19 cellular contexts compared by ENCODE assay signal in genomic region chr2:145654156-145654555, GRCh38.
"Had no signal": no experiment of that assay in that cellular context is flagged by ENCODE, and none has a peak within 500 bp of the region (broad histone marks: within the 10 kb centered on the region; RNA-seq: fewer than 3 reads in every experiment).

No MANE protein-coding gene starts in this region.

- H3K27ac ChIP-seq: lower lobe of right lung, pancreas, psoas muscle, right atrium auricular region, thyroid gland, upper lobe of right lung, WERI-Rb-1 had no signal

- H3K27me3 ChIP-seq: pancreas, right atrium auricular region, thyroid gland, upper lobe of right lung had no signal

- H3K9me3 ChIP-seq: lower lobe of right lung, pancreas, psoas muscle, right atrium auricular region, thyroid gland, upper lobe of right lung had no signal

- H3K36me3 ChIP-seq: lower lobe of right lung, pancreas, right atrium auricular region, thyroid gland, upper lobe of right lung, WERI-Rb-1 had no signal

- H3K4me1 ChIP-seq: lower lobe of right lung, pancreas, psoas muscle, right atrium auricular region, thyroid gland, upper lobe of right lung had no signal

- ATAC-seq: activated naive CD4-positive, alpha-beta T cell treated with anti-CD3 and anti-CD28 coated beads, Interleukin-2, amount 50 U/mL, for 72 hours; effector memory CD8-positive, alpha-beta T cell; lower lobe of right lung; naive thymus-derived CD8-positive, alpha-beta T cell; pancreas; upper lobe of right lung had no signal

- DNase-seq: activated CD4-positive, alpha-beta T cell treated with anti-CD3 and anti-CD28 coated beads, Interleukin-2, amount 50 U/mL, for 1 hour; activated CD4-positive, CD25-positive, alpha-beta regulatory T cell treated with anti-CD3 and anti-CD28 coated beads, Interleukin-2, amount 50 U/mL, for 72 hours; activated gamma-delta T cell treated with Interleukin-2 at 50 U/mL for 16 hours; activated T-cell treated with anti-CD3 and anti-CD28 coated beads, Interleukin-2, amount 50 U/mL, for 1 hour; aorta; effector memory CD8-positive, alpha-beta T cell; kidney; lower lobe of right lung; naive thymus-derived CD8-positive, alpha-beta T cell; pancreas; psoas muscle; stimulated activated CD4-positive, alpha-beta T cell treated with anti-CD3 and anti-CD28 coated beads, Interleukin-1b, Interleukin-23, amount 100 ng/mL, for 48 hours; substantia nigra; T-helper 1 cell; thyroid gland; upper lobe of right lung; WERI-Rb-1 had no signal

- H3K4me3 ChIP-seq: lower lobe of right lung, pancreas, psoas muscle, right atrium auricular region, thyroid gland, upper lobe of right lung had no signal
